Comparison of ENCODE assay signal across 1 cellular context in the genomic region with DNA sequence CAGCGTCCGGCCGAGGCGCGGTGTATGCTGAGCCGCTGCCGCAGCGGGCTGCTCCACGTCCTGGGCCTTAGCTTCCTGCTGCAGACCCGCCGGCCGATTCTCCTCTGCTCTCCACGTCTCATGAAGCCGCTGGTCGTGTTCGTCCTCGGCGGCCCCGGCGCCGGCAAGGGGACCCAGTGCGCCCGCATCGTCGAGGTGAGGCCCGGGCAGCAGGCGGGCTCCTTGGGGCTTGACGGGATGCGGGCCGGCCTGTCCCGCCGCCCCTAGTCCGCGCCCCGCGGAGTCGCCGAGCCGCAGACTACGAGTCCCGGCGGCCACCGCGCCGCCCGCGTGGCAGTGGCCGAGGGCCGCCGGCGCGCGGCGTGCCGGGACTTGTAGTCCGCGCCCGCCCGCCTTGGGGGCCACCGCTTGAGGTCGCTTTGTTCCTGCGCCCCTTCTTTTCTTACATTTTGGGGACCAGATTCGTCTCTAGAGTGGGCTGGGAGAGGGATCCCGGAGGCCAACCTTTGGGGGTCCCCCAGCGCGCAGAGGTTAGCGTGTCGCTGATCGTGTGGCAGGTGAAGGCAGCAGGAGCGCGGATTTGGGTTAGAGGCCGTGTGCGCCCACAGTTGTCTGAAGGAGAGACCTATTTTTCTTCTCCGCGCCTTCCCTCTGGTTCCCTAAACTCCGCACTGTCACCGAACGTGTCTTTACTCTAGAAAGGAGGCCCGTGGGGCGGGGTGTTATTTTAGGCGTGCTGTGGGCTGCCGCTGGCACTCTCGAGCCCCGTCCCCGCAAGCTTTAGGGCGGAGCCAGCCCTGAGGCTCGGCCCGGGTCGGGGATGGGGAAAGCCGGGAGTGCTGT.
TF ChIP-seq lines count a peak whose summit lies in the region.

No MANE protein-coding gene starts in this region.

TF ChIP-seq in HepG2, 621 proteins besides CTCF, POLR2A, EP300 and RAD21 (continued from another document and continues in another):
- TF ChIP-seq, protein P1, sequence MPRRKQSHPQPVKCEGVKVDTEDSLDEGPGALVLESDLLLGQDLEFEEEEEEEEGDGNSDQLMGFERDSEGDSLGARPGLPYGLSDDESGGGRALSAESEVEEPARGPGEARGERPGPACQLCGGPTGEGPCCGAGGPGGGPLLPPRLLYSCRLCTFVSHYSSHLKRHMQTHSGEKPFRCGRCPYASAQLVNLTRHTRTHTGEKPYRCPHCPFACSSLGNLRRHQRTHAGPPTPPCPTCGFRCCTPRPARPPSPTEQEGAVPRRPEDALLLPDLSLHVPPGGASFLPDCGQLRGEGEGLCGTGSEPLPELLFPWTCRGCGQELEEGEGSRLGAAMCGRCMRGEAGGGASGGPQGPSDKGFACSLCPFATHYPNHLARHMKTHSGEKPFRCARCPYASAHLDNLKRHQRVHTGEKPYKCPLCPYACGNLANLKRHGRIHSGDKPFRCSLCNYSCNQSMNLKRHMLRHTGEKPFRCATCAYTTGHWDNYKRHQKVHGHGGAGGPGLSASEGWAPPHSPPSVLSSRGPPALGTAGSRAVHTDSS (CRISPR knock-in tag; conservative IDR thresholded peaks at IDR 0.05): peak; percentile 91; the same call in 1 of the 2 replicates
- no peak for TF ChIP-seq ZNF234 (CRISPR knock-in tag; conservative IDR thresholded peaks at IDR 0.05)
- TF ChIP-seq, protein P2, sequence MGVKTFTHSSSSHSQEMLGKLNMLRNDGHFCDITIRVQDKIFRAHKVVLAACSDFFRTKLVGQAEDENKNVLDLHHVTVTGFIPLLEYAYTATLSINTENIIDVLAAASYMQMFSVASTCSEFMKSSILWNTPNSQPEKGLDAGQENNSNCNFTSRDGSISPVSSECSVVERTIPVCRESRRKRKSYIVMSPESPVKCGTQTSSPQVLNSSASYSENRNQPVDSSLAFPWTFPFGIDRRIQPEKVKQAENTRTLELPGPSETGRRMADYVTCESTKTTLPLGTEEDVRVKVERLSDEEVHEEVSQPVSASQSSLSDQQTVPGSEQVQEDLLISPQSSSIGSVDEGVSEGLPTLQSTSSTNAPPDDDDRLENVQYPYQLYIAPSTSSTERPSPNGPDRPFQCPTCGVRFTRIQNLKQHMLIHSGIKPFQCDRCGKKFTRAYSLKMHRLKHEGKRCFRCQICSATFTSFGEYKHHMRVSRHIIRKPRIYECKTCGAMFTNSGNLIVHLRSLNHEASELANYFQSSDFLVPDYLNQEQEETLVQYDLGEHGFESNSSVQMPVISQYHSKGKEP (CRISPR knock-in tag; IDR thresholded peaks at IDR 0.05): no peak
- TF ChIP-seq, protein P3, sequence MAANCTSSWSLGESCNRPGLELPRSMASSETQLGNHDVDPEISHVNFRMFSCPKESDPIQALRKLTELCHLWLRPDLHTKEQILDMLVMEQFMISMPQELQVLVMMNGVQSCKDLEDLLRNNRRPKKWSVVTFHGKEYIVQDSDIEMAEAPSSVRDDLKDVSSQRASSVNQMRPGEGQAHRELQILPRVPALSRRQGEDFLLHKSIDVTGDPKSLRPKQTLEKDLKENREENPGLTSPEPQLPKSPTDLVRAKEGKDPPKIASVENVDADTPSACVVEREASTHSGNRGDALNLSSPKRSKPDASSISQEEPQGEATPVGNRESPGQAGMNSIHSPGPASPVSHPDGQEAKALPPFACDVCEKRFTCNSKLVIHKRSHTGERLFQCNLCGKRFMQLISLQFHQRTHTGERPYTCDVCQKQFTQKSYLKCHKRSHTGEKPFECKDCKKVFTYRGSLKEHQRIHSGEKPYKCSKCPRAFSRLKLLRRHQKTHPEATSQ (CRISPR knock-in tag; IDR thresholded peaks at IDR 0.05; ENCODE audit: borderline replicate concordance): 0 out of 2 replicates have a peak, but pooled peaks have one; percentile 58
- TF ChIP-seq TGIF2 (CRISPR knock-in tag; IDR thresholded peaks at IDR 0.05): peak; percentile 75; the same call in 1 of the 2 replicates
- TF ChIP-seq, protein P4, sequence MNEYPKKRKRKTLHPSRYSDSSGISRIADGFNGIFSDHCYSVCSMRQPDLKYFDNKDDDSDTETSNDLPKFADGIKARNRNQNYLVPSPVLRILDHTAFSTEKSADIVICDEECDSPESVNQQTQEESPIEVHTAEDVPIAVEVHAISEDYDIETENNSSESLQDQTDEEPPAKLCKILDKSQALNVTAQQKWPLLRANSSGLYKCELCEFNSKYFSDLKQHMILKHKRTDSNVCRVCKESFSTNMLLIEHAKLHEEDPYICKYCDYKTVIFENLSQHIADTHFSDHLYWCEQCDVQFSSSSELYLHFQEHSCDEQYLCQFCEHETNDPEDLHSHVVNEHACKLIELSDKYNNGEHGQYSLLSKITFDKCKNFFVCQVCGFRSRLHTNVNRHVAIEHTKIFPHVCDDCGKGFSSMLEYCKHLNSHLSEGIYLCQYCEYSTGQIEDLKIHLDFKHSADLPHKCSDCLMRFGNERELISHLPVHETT (CRISPR knock-in tag; conservative IDR thresholded peaks at IDR 0.05): peak; percentile 14
- peak; percentile 16; the same call in 1 of the 2 replicates for TF ChIP-seq RXRB (CRISPR knock-in tag; IDR thresholded peaks at IDR 0.05; ENCODE audit: borderline replicate concordance)
- peak; percentile 22; the same call in 1 of the 2 replicates for TF ChIP-seq ZNF652 (CRISPR knock-in tag; IDR thresholded peaks at IDR 0.05; ENCODE audit: borderline replicate concordance, low read depth)
- no peak for TF ChIP-seq SOX6 (IDR thresholded peaks at IDR 0.05)
- no peak for TF ChIP-seq SOX6 (CRISPR knock-in tag; IDR thresholded peaks at IDR 0.05)
- TF ChIP-seq, protein P5, sequence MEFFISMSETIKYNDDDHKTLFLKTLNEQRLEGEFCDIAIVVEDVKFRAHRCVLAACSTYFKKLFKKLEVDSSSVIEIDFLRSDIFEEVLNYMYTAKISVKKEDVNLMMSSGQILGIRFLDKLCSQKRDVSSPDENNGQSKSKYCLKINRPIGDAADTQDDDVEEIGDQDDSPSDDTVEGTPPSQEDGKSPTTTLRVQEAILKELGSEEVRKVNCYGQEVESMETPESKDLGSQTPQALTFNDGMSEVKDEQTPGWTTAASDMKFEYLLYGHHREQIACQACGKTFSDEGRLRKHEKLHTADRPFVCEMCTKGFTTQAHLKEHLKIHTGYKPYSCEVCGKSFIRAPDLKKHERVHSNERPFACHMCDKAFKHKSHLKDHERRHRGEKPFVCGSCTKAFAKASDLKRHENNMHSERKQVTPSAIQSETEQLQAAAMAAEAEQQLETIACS (CRISPR knock-in tag; IDR thresholded peaks at IDR 0.05): peak; percentile 45; the same call in 1 of the 2 replicates
- TF ChIP-seq, protein P6, sequence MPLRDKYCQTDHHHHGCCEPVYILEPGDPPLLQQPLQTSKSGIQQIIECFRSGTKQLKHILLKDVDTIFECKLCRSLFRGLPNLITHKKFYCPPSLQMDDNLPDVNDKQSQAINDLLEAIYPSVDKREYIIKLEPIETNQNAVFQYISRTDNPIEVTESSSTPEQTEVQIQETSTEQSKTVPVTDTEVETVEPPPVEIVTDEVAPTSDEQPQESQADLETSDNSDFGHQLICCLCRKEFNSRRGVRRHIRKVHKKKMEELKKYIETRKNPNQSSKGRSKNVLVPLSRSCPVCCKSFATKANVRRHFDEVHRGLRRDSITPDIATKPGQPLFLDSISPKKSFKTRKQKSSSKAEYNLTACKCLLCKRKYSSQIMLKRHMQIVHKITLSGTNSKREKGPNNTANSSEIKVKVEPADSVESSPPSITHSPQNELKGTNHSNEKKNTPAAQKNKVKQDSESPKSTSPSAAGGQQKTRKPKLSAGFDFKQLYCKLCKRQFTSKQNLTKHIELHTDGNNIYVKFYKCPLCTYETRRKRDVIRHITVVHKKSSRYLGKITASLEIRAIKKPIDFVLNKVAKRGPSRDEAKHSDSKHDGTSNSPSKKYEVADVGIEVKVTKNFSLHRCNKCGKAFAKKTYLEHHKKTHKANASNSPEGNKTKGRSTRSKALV (CRISPR knock-in tag; IDR thresholded peaks at IDR 0.05): peak; percentile 79; the same call in 1 of the 2 replicates
- no peak for TF ChIP-seq ZSCAN25 (CRISPR knock-in tag; IDR thresholded peaks at IDR 0.05)
- TF ChIP-seq CBFB (CRISPR knock-in tag; IDR thresholded peaks at IDR 0.05): no peak
- TF ChIP-seq ZNF605 (CRISPR knock-in tag; IDR thresholded peaks at IDR 0.05): peak; percentile 57
- TF ChIP-seq, protein P7, sequence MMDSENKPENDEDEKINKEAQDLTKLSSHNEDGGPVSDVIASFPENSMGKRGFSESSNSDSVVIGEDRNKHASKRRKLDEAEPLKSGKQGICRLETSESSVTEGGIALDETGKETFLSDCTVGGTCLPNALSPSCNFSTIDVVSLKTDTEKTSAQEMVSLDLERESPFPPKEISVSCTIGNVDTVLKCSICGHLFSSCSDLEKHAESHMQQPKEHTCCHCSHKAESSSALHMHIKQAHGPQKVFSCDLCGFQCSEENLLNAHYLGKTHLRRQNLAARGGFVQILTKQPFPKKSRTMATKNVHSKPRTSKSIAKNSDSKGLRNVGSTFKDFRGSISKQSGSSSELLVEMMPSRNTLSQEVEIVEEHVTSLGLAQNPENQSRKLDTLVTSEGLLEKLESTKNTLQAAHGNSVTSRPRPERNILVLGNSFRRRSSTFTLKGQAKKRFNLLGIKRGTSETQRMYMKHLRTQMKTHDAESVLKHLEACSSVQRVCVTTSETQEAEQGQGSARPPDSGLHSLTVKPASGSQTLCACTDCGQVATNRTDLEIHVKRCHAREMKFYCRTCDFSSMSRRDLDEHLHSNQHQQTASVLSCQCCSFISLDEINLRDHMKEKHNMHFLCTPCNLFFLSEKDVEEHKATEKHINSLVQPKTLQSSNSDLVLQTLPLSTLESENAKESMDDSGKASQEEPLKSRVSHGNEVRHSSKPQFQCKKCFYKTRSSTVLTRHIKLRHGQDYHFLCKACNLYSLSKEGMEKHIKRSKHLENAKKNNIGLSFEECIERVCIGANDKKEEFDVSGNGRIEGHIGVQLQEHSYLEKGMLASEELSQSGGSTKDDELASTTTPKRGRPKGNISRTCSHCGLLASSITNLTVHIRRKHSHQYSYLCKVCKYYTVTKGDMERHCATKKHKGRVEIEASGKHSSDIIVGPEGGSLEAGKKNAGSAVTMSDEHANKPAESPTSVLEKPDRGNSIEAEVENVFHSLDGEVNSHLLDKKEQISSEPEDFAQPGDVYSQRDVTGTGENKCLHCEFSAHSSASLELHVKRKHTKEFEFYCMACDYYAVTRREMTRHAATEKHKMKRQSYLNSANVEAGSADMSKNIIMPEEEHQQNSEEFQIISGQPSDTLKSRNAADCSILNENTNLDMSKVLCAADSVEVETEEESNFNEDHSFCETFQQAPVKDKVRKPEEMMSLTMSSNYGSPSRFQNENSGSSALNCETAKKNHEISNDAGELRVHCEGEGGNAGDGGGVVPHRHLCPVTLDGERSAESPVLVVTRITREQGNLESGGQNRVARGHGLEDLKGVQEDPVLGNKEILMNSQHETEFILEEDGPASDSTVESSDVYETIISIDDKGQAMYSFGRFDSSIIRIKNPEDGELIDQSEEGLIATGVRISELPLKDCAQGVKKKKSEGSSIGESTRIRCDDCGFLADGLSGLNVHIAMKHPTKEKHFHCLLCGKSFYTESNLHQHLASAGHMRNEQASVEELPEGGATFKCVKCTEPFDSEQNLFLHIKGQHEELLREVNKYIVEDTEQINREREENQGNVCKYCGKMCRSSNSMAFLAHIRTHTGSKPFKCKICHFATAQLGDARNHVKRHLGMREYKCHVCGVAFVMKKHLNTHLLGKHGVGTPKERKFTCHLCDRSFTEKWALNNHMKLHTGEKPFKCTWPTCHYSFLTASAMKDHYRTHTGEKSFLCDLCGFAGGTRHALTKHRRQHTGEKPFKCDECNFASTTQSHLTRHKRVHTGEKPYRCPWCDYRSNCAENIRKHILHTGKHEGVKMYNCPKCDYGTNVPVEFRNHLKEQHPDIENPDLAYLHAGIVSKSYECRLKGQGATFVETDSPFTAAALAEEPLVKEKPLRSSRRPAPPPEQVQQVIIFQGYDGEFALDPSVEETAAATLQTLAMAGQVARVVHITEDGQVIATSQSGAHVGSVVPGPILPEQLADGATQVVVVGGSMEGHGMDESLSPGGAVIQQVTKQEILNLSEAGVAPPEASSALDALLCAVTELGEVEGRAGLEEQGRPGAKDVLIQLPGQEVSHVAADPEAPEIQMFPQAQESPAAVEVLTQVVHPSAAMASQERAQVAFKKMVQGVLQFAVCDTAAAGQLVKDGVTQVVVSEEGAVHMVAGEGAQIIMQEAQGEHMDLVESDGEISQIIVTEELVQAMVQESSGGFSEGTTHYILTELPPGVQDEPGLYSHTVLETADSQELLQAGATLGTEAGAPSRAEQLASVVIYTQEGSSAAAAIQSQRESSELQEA (CRISPR knock-in tag; IDR thresholded peaks at IDR 0.05; ENCODE audit: not compliant biosample characterization): peak; percentile 22
- 0 out of 2 replicates have a peak, but pooled peaks have one; percentile 46 for TF ChIP-seq PCBP1 (IDR thresholded peaks at IDR 0.05; ENCODE audit: borderline replicate concordance, low read depth, low read length)
- TF ChIP-seq ZNF891 (CRISPR knock-in tag; IDR thresholded peaks at IDR 0.05): peak; percentile 68; the same call in 1 of the 2 replicates
- TF ChIP-seq WIZ (CRISPR knock-in tag; IDR thresholded peaks at IDR 0.05): no peak
- TF ChIP-seq, protein P8, sequence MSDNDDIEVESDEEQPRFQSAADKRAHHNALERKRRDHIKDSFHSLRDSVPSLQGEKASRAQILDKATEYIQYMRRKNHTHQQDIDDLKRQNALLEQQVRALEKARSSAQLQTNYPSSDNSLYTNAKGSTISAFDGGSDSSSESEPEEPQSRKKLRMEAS (IDR thresholded peaks at IDR 0.05): peak; percentile 35; the same call in 1 of the 2 replicates
- TF ChIP-seq, protein P9, sequence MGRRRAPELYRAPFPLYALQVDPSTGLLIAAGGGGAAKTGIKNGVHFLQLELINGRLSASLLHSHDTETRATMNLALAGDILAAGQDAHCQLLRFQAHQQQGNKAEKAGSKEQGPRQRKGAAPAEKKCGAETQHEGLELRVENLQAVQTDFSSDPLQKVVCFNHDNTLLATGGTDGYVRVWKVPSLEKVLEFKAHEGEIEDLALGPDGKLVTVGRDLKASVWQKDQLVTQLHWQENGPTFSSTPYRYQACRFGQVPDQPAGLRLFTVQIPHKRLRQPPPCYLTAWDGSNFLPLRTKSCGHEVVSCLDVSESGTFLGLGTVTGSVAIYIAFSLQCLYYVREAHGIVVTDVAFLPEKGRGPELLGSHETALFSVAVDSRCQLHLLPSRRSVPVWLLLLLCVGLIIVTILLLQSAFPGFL (CRISPR knock-in tag; IDR thresholded peaks at IDR 0.05): 0 out of 2 replicates have a peak, but pooled peaks have one; percentile 49
- TF ChIP-seq ZNF451 (CRISPR knock-in tag; IDR thresholded peaks at IDR 0.05): no peak
- no peak for TF ChIP-seq IKZF1 (IDR thresholded peaks at IDR 0.05)
